Comparison of ENCODE assay signal across 1 cellular context in genomic region chr22:20186183-20186870, GRCh38.
A peak's percentile ranks its signal among the peaks of the same experiment; 100 is the strongest.
TF ChIP-seq lines count a peak whose summit lies in the region.

No MANE protein-coding gene starts in this region.

TF ChIP-seq in K562, 482 proteins besides CTCF, POLR2A, EP300 and RAD21 (continued from another document and continues in another):
- TF ChIP-seq HMGN3 (IDR thresholded peaks at IDR 0.05; ENCODE audit: borderline replicate concordance, extremely low read depth, insufficient read length, low read depth, low read length): no peak
- no peak for TF ChIP-seq SMARCA5 (IDR thresholded peaks at IDR 0.05)
- TF ChIP-seq ATF4 (CRISPR knock-in tag; IDR thresholded peaks at IDR 0.05): no peak
- TF ChIP-seq TRIM25 (IDR thresholded peaks at IDR 0.05; ENCODE audit: borderline replicate concordance): no peak
- no peak for TF ChIP-seq E2F6 (IDR thresholded peaks at IDR 0.05; ENCODE audit: borderline replicate concordance in 1 of 2, extremely low read depth in 1 of 2, insufficient read depth in 1 of 2, insufficient read length in 1 of 2, low read depth in 1 of 2, low read length in 1 of 2, poor library complexity in 1 of 2, severe bottlenecking in 1 of 2)
- no peak for TF ChIP-seq COPS2 (conservative IDR thresholded peaks at IDR 0.05)
- TF ChIP-seq HNRNPK (IDR thresholded peaks at IDR 0.05; ENCODE audit: low read depth, low read length, poor library complexity, severe bottlenecking): no peak
- TF ChIP-seq STAT5A (IDR thresholded peaks at IDR 0.05; ENCODE audit: borderline replicate concordance, low read length): no peak
- no peak for TF ChIP-seq ZNF277 (CRISPR knock-in tag; IDR thresholded peaks at IDR 0.05; ENCODE audit: borderline replicate concordance)
- TF ChIP-seq BDP1 (IDR thresholded peaks at IDR 0.05; ENCODE audit: insufficient read depth, insufficient read length): no peak
- no peak for TF ChIP-seq HSF4 (CRISPR knock-in tag; IDR thresholded peaks at IDR 0.05; ENCODE audit: borderline replicate concordance)
- TF ChIP-seq CHD7 (IDR thresholded peaks at IDR 0.05; ENCODE audit: low read depth, low read length): peak; percentile 15
- no peak for TF ChIP-seq GATA2 (CRISPR knock-in tag; IDR thresholded peaks at IDR 0.05)
- no peak for TF ChIP-seq ZNF584 (CRISPR knock-in tag; IDR thresholded peaks at IDR 0.05; ENCODE audit: low read depth)
- TF ChIP-seq HDAC1 (IDR thresholded peaks at IDR 0.05): no peak
- TF ChIP-seq ZNF75A (CRISPR knock-in tag; IDR thresholded peaks at IDR 0.05): no peak
- TF ChIP-seq USF1 (CRISPR knock-in tag; IDR thresholded peaks at IDR 0.05): peak; percentile 5; the same call in 1 of the 2 replicates
- no peak for TF ChIP-seq HNRNPLL (IDR thresholded peaks at IDR 0.05; ENCODE audit: low read depth, low read length, poor library complexity, severe bottlenecking)
- TF ChIP-seq ZMIZ1 (IDR thresholded peaks at IDR 0.05; ENCODE audit: low read depth in 2 of 2, low read length in 2 of 2): no peak
- TF ChIP-seq NR2F6 (CRISPR knock-in tag; IDR thresholded peaks at IDR 0.05): no peak
- TF ChIP-seq E4F1 (CRISPR knock-in tag; IDR thresholded peaks at IDR 0.05; ENCODE audit: borderline replicate concordance): no peak
- TF ChIP-seq PHF20 (IDR thresholded peaks at IDR 0.05; ENCODE audit: partially characterized antibody): no peak
- TF ChIP-seq CHCHD3 (CRISPR knock-in tag; IDR thresholded peaks at IDR 0.05): no peak
- no peak for TF ChIP-seq L3MBTL2 (IDR thresholded peaks at IDR 0.05)
- no peak for TF ChIP-seq CBX2 (IDR thresholded peaks at IDR 0.05; ENCODE audit: insufficient read depth, low read length, poor library complexity, severe bottlenecking)
- TF ChIP-seq FOXJ3 (CRISPR knock-in tag; IDR thresholded peaks at IDR 0.05): no peak
- no peak for TF ChIP-seq ZNF707 (CRISPR knock-in tag; conservative IDR thresholded peaks at IDR 0.05)
- TF ChIP-seq MLLT1 (IDR thresholded peaks at IDR 0.05): no peak
